ENCODE assay signal across 31 cellular contexts in the genomic region with DNA sequence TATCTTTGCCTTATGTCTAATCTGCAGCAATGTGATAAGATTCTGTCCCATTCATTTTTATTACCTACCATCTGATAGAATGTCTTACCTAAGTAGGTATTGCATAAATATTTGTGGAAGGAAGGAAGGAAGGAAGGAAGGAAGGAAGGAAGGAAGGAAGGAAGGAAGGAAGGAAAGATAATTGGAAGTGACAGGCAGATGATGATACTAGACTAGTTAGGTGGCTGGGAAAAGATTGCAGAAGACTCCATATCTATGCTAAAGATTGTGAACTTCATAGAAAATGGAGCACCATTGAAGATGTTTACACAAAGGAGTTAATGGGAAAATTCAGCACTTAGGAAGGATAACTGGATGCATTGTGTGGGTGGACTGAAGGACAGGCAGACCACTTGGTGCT.
"Had no signal": no experiment of that assay in that cellular context is flagged by ENCODE, and none has a peak within 500 bp of the region (broad histone marks: within the 10 kb centered on the region; RNA-seq: fewer than 3 reads in every experiment).

No MANE protein-coding gene starts in this region.

- H3K9me3 ChIP-seq: adrenal gland, body of pancreas, breast epithelium had no signal

- H3K27me3 ChIP-seq: adrenal gland, body of pancreas, brain microvascular endothelial cell, breast epithelium had no signal

- H3K4me3 ChIP-seq: adrenal gland, body of pancreas, breast epithelium had no signal

- DNase-seq: activated B cell treated with CpG ODN at 0.5 μM for 24 hours; activated CD4-positive, alpha-beta memory T cell treated with anti-CD3 and anti-CD28 coated beads, Interleukin-2, amount 10 ng/mL, durations not matched to agents 7 days and 5 days; activated CD4-positive, alpha-beta T cell treated with anti-CD3 and anti-CD28 coated beads for 4 hours; activated CD4-positive, alpha-beta T cell treated with anti-CD3 and anti-CD28 coated beads, Interleukin-2, amount 10 ng/mL, durations not matched to agents 24 days and 14 days; activated CD4-positive, alpha-beta T cell treated with anti-CD3 and anti-CD28 coated beads, Interleukin-2, amount 50 U/mL, for 1 hour; activated CD4-positive, alpha-beta T cell treated with anti-CD3 and anti-CD28 coated beads, Interleukin-2, amount 50 U/mL, for 4 hours; activated CD4-positive, CD25-positive, alpha-beta regulatory T cell treated with anti-CD3 and anti-CD28 coated beads, Interleukin-2, amount 50 U/mL, for 72 hours; activated CD8-positive, alpha-beta memory T cell treated with anti-CD3 and anti-CD28 coated beads for 24 hours; activated CD8-positive, alpha-beta memory T cell treated with anti-CD3 and anti-CD28 coated beads, Interleukin-2, amount 10 ng/mL, durations not matched to agents 7 days and 5 days; activated CD8-positive, alpha-beta memory T cell treated with anti-CD3 and anti-CD28 coated beads, Interleukin-2, amount 50 U/mL, for 48 hours; activated CD8-positive, alpha-beta T cell treated with anti-CD3 and anti-CD28 coated beads, Interleukin-2, amount 10 ng/mL, durations not matched to agents 7 days and 5 days; activated effector memory CD4-positive, alpha-beta T cell treated with anti-CD3 and anti-CD28 coated beads, Interleukin-2, amount 50 U/mL, for 16 hours; activated gamma-delta T cell treated with Interleukin-2 at 50 U/mL for 16 hours; activated naive CD4-positive, alpha-beta T cell; activated naive CD4-positive, alpha-beta T cell treated with anti-CD3 and anti-CD28 coated beads for 36 hours; activated naive CD4-positive, alpha-beta T cell treated with anti-CD3 and anti-CD28 coated beads, Interleukin-2, amount 50 U/mL, for 16 hours; activated naive CD8-positive, alpha-beta T cell treated with anti-CD3 and anti-CD28 coated beads for 36 hours; activated T-cell treated with anti-CD3 and anti-CD28 coated beads, Interleukin-2, amount 50 U/mL, for 4 hours; activated T-cell treated with anti-CD3 and anti-CD28 coated beads, Interleukin-2, amount 50 U/mL, for 72 hours; adrenal gland; amniotic stem cell; aorta; body of pancreas; brain microvascular endothelial cell; central memory CD4-positive, alpha-beta T cell; T-helper 2 cell; T-helper 9 cell had no signal

- H3K4me1 ChIP-seq: adrenal gland, body of pancreas, breast epithelium had no signal

- H3K36me3 ChIP-seq: adrenal gland, brain microvascular endothelial cell, breast epithelium had no signal

- H3K27ac ChIP-seq: adrenal gland, body of pancreas, brain microvascular endothelial cell, breast epithelium, VCaP had no signal

- ATAC-seq: activated CD8-positive, alpha-beta memory T cell treated with anti-CD3 and anti-CD28 coated beads, Interleukin-2, amount 10 ng/mL, durations not matched to agents 7 days and 5 days; activated CD8-positive, alpha-beta T cell treated with anti-CD3 and anti-CD28 coated beads, Interleukin-2, amount 10 ng/mL, durations not matched to agents 7 days and 5 days; activated naive CD4-positive, alpha-beta T cell treated with anti-CD3 and anti-CD28 coated beads, Interleukin-2, amount 50 U/mL, for 72 hours; activated T-cell treated with anti-CD3 and anti-CD28 coated beads, Interleukin-2, amount 50 U/mL, for 4 hours; activated T-cell treated with anti-CD3 and anti-CD28 coated beads, Interleukin-2, amount 50 U/mL, for 72 hours; activated T-helper 17 cell treated with anti-CD3 and anti-CD28 coated beads, Interleukin-2, amount 50 U/mL, for 72 hours; body of pancreas had no signal
